ENCODE assay signal across 8 cellular contexts in genomic region chr12:121295746-121296617, GRCh38. TPM values are rescaled to one million over a fixed set of nuclear protein-coding genes. Genes with fewer than 3 reads are reported as not detected.
A peak's percentile ranks its signal among the peaks of the same experiment; 100 is the strongest.
DNase-seq lines count a peak whose midpoint lies in the region; ATAC-seq, FAIRE-seq and TF ChIP-seq lines count a peak whose summit lies in the region.

No MANE protein-coding gene starts in this region.

- H3K4me3 ChIP-seq in adrenal gland (peak overlapping the region; percentile 19 to 98 (median 76)), iPS-11a (ENCODE audit: low read depth, low read length) (peak overlapping the region; percentile 78), small intestine (ENCODE audit: low read depth in 1 of 2, low read length in 2 of 2) (peak overlapping the region; percentile 90 to 95)

- peak; percentile 33 for DNase-seq in NCI-H146 (lab: John Stamatoyannopoulos, UW)
- no peak for DNase-seq in NCI-H146 treated with DMSO at 0.1 percent for 48 hours (lab: John Stamatoyannopoulos, UW; ENCODE audit: unreplicated experiment)
- peak; percentile 57 for DNase-seq in NCI-H69 (lab: John Stamatoyannopoulos, UW)
- peak in 6 of 7 donors; percentile 37 to 61 (median 44) for DNase-seq in adrenal gland
- DNase-seq in small intestine, result peak; percentile 82
- no peak for DNase-seq in NCI-H446 treated with DMSO at 0.1 percent for 48 hours (lab: John Stamatoyannopoulos, UW)

- no peak for TF ChIP-seq CTCF in adrenal gland (IDR thresholded peaks at IDR 0.05)

- H3K27ac ChIP-seq in adrenal gland (peak overlapping the region in 4 of 5 donors; percentile 63 to 81 (median 66)), small intestine (ENCODE audit: low read depth in 1 of 2, low read length in 1 of 2) (peak overlapping the region; percentile 77 to 88)

- intact Hi-C loops in adrenal gland (cut with DNase I), result no loop called here

- no peak for TF ChIP-seq POLR2A in adrenal gland (IDR thresholded peaks at IDR 0.05)

- H3K9me3 ChIP-seq in adrenal gland (replicated peaks in 1 of 3), result no peaks in the 10 kb centered on the region
- H3K9me3 ChIP-seq in small intestine (ENCODE audit: control insufficient read depth, low read depth), result no peaks in the 10 kb centered on the region

- H3K36me3 ChIP-seq in adrenal gland (replicated peaks in 1 of 2) (peaks cover 0 to 5% of the 10 kb centered on the region in 2 donors), small intestine (ENCODE audit: control insufficient read depth in 2 of 2, insufficient read depth in 2 of 2, low read length in 2 of 2) (no peaks in the 10 kb centered on the region)

- 0 to 8% (median 1%) methylated on average over 5 to 55 of the region's 55 CpGs for WGBS in adrenal gland, 4 donors
- WGBS in small intestine, 3 donors, result 0 to 1% (median 0%) methylated on average over 35 to 55 of the region's 55 CpGs

- no peak for FAIRE-seq in small intestine (lab: Jason Lieb, UNC)

- peak; percentile 19 for ATAC-seq in HG02610 (IDR thresholded peaks at IDR 0.05; ENCODE audit: unreplicated experiment)

- H3K27me3 ChIP-seq in adrenal gland, result no peaks in the 10 kb centered on the region
- H3K27me3 ChIP-seq in small intestine (ENCODE audit: control insufficient read depth in 2 of 2, insufficient read depth in 2 of 2, low read length in 2 of 2), result no peaks in the 10 kb centered on the region

- H3K4me1 ChIP-seq in adrenal gland (replicated peaks in 1 of 2) (peaks cover 17 to 29% of the 10 kb centered on the region in 2 donors), small intestine (ENCODE audit: control insufficient read depth in 2 of 2, insufficient read depth in 1 of 2, low read depth in 1 of 2, low read length in 1 of 2) (peaks cover 0 to 5% of the 10 kb centered on the region in 2 donors)

RNA-seq across cellular contexts. Expression of gene CAMKK2, which starts 0.5 kb away (rescaled TPM):
- 10 to 100 TPM; 18.8 to 42.9 (median 31.4) TPM for total RNA-seq in adrenal gland
- 10 to 100 TPM; 12.8 to 20.5 (median 13.6) TPM for polyA plus RNA-seq in adrenal gland
- polyA plus RNA-seq in small intestine, result 10 to 100 TPM; 25.4 to 44.5 (median 34.5) TPM

RNA-seq across cellular contexts. Expression of gene ANAPC5, which starts 56.2 kb away (rescaled TPM):
- 100 to 1,000 TPM in 2 of 8 donors, 10 to 100 TPM in 6; 81.3 to 128 (median 90.4) TPM for total RNA-seq in adrenal gland
- polyA plus RNA-seq in adrenal gland, result 100 to 1,000 TPM; 164 to 204 (median 181) TPM
- polyA plus RNA-seq in small intestine, result 10 to 100 TPM; 65.4 to 90.6 (median 68.2) TPM

Comparison
In these comparisons a context has a peak if more than half of its experiments do, and no peak if none do; other contexts are left out.
1. DNase-seq: peak in NCI-H146 (single experiment), NCI-H69 (single experiment), adrenal gland (6 of 7) and small intestine (single experiment); none in NCI-H146 treated with DMSO at 0.1 percent for 48 hours (single experiment) and NCI-H446 treated with DMSO at 0.1 percent for 48 hours (single experiment).
2. Peak in every context shown above with its lines, with median percentiles within 50 percentile points of each other: H3K4me3 ChIP-seq.